Comparison of ENCODE assay signal across 35 cellular contexts in the genomic region with DNA sequence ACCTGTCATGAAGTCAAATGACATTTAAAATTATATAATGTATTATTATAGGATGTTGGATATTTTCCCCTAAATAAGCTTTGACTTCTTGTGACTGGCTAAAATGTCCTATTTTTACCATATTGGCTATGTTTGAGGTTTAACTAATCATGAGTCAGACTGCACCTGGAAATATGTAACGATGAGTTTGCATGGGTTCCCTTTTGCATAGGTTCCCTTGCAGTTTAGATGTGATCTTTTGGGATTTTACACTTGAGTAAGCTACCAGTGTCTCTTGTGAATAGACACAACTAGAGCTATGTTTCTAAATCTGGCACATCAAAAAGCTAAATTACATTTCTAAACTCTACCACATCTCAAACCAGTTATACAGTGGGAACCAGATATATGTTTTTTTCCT. TPM values are rescaled to one million over a fixed set of nuclear protein-coding genes. Genes with fewer than 3 reads are reported as not detected.
"Had no signal": no experiment of that assay in that cellular context is flagged by ENCODE, and none has a peak within 500 bp of the region (broad histone marks: within the 10 kb centered on the region; RNA-seq: fewer than 3 reads in every experiment).

No MANE protein-coding gene starts in this region.

- H3K36me3 ChIP-seq: adrenal gland, esophagus squamous epithelium, gastroesophageal sphincter had no signal

- H3K9me3 ChIP-seq: adrenal gland, body of pancreas, esophagus squamous epithelium, gastroesophageal sphincter had no signal

- DNase-seq: activated CD4-positive, alpha-beta memory T cell treated with anti-CD3 and anti-CD28 coated beads for 36 hours; activated CD4-positive, alpha-beta T cell treated with anti-CD3 and anti-CD28 coated beads for 36 hours; activated CD4-positive, alpha-beta T cell treated with anti-CD3 and anti-CD28 coated beads, Interleukin-2, amount 10 ng/mL, durations not matched to agents 24 days and 14 days; activated CD4-positive, CD25-positive, alpha-beta regulatory T cell; activated CD4-positive, CD25-positive, alpha-beta regulatory T cell treated with anti-CD3 and anti-CD28 coated beads, Interleukin-2, amount 50 U/mL, for 72 hours; activated CD8-positive, alpha-beta memory T cell treated with anti-CD3 and anti-CD28 coated beads, Interleukin-2, amount 10 ng/mL, durations not matched to agents 7 days and 5 days; activated CD8-positive, alpha-beta memory T cell treated with anti-CD3 and anti-CD28 coated beads, Interleukin-2, amount 50 U/mL, for 4 hours; activated CD8-positive, alpha-beta T cell treated with anti-CD3 and anti-CD28 coated beads, Interleukin-2, amount 10 ng/mL, durations not matched to agents 7 days and 5 days; activated effector memory CD4-positive, alpha-beta T cell treated with anti-CD3 and anti-CD28 coated beads, Interleukin-2, amount 50 U/mL, for 16 hours; activated naive CD4-positive, alpha-beta T cell treated with anti-CD3 and anti-CD28 coated beads for 36 hours; activated naive CD8-positive, alpha-beta T cell treated with anti-CD3 and anti-CD28 coated beads for 36 hours; activated naive CD8-positive, alpha-beta T cell treated with anti-CD3 and anti-CD28 coated beads, Interleukin-2, amount 50 U/mL, for 24 hours; activated T-cell treated with anti-CD3 and anti-CD28 coated beads, Interleukin-2, amount 50 U/mL, for 1 hour; activated T-cell treated with anti-CD3 and anti-CD28 coated beads, Interleukin-2, amount 50 U/mL, for 48 hours; adrenal gland; amygdala; aorta; body of pancreas; caudate nucleus; cortex of kidney; dermis blood vessel endothelial cell; effector CD4-positive, alpha-beta T cell; effector memory CD8-positive, alpha-beta T cell; esophagus squamous epithelium; foreskin melanocyte; T-helper 2 cell had no signal

- H3K27ac ChIP-seq: adrenal gland, body of pancreas, epithelial cell of prostate, esophagus squamous epithelium had no signal

- H3K4me3 ChIP-seq: adrenal gland, body of pancreas, esophagus squamous epithelium had no signal

- H3K4me1 ChIP-seq: adrenal gland had no signal

RNA-seq across cellular contexts. Expression of gene PDZRN4, which starts 5.2 kb away (rescaled TPM):
- total RNA-seq: activated CD4-positive, alpha-beta memory T cell treated with anti-CD3 and anti-CD28 coated beads for 36 hours; activated CD4-positive, alpha-beta T cell treated with anti-CD3 and anti-CD28 coated beads for 36 hours; activated CD4-positive, alpha-beta T cell treated with anti-CD3 and anti-CD28 coated beads, Interleukin-2, amount 10 ng/mL, durations not matched to agents 24 days and 14 days; activated CD8-positive, alpha-beta memory T cell treated with anti-CD3 and anti-CD28 coated beads for 36 hours; activated CD8-positive, alpha-beta memory T cell treated with anti-CD3 and anti-CD28 coated beads, Interleukin-2, amount 10 ng/mL, durations not matched to agents 7 days and 5 days; activated CD8-positive, alpha-beta T cell treated with anti-CD3 and anti-CD28 coated beads, Interleukin-2, amount 10 ng/mL, durations not matched to agents 7 days and 5 days; activated naive CD4-positive, alpha-beta T cell treated with anti-CD3 and anti-CD28 coated beads for 36 hours; activated naive CD8-positive, alpha-beta T cell treated with anti-CD3 and anti-CD28 coated beads for 36 hours; activated T-helper 1 cell treated with anti-CD3 and anti-CD28 coated beads, Interleukin-12 subunit alpha, Interleukin-12 subunit beta, Interleukin-2, Interleukin-4 antibody, amounts not matched to agents 30 ng/mL and 10 ng/mL and 1 ng/mL, durations not matched to agents 14 hours and 24 hours and 36 hours; activated T-helper 2 cell treated with anti-CD3 and anti-CD28 coated beads, Interferon-gamma antibody, Interleukin-2, Interleukin-4, amounts not matched to agents 10 μg/mL and 5 μg/mL and 100 μg/mL, durations not matched to agents 14 hours and 24 hours and 36 hours; dermis blood vessel endothelial cell; fibroblast of lung; fibroblast of villous mesenchyme; glomerular endothelial cell; T-helper 1 cell treated with Interleukin-12 subunit alpha and Interleukin-12 subunit beta and Interleukin-4 antibody, amounts not matched to agents 30 ng/mL and 1 ng/mL, for 36 hours had no signal
